ENCODE assay signal across 8 cellular contexts in the genomic region with DNA sequence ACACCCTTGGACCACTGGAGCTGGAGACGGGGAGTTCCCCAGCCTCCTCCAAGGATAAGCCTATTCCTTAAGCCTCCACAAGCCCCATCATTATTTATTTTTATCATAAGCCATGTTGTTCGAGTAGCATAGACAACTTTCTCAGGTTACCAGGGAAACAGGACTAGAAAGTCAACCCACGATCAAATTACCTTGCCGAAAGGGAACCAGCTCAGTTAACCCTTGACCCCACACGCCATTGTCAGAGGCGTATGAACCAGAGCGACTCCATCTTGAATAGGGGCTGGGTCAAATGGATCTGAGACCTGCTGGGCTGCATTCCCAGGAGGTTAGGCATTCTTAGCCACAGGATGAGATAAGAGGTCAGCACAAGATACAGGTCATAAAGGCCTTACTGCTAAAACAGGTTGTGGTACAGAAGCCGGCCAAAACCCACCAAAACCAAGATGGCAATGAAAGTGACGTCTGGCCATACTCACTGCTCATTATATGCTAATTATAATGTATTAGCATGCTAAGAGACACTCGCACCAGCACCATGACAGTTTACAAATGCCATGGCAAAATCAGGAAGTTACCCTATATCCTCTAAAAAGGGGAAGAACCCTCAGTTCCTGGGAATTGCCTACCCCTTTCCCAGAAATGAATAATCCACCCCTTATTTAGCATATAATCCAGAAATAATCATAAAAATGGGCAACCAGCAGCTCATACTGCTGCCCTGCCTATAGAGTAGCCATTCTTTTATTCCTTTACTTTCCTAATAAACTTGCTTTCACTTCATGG. TPM values are rescaled to one million over a fixed set of nuclear protein-coding genes. Genes with fewer than 3 reads are reported as not detected.
A peak's percentile ranks its signal among the peaks of the same experiment; 100 is the strongest.
DNase-seq lines count a peak whose midpoint lies in the region; ATAC-seq, FAIRE-seq and TF ChIP-seq lines count a peak whose summit lies in the region.
"Had no signal": no experiment of that assay in that cellular context is flagged by ENCODE, and none has a peak within 500 bp of the region (broad histone marks: within the 10 kb centered on the region; RNA-seq: fewer than 3 reads in every experiment).

No MANE protein-coding gene starts in this region.

- H3K36me3 Mint-ChIP-seq in brain = no peaks in the 10 kb centered on the region

- H3K9me3 ChIP-seq in lung (ENCODE audit: control insufficient read depth in 2 of 2, insufficient read depth in 1 of 2, low read length in 1 of 2) (peaks cover 0 to 5% of the 10 kb centered on the region in 2 donors), suprapubic skin (no peaks in the 10 kb centered on the region)

- peaks cover 12 to 19% of the 10 kb centered on the region in 2 donors for H3K4me1 ChIP-seq in lung (ENCODE audit: control insufficient read depth in 2 of 2, insufficient read depth in 2 of 2, low read length in 2 of 2)
- H3K4me1 ChIP-seq in suprapubic skin = peaks cover 45% of the 10 kb centered on the region

- H3K36me3 ChIP-seq in lung (ENCODE audit: control insufficient read depth in 2 of 2, insufficient read depth in 2 of 2, low read length in 2 of 2) = no peaks in the 10 kb centered on the region
- H3K36me3 ChIP-seq in suprapubic skin = no peaks in the 10 kb centered on the region

- DNase-seq in MV-4-11 (lab: John Stamatoyannopoulos, UW) = peak; percentile 70
- DNase-seq in lung (ENCODE audit: low spot score) = no peak
- no peak for DNase-seq in suprapubic skin (ENCODE audit: low spot score in 2 of 2)
- DNase-seq in GM12892 (ENCODE audit: insufficient read length) = no peak
- DNase-seq in GOT3 (lab: John Stamatoyannopoulos, UW) = no peak
- no peak for DNase-seq in DMS53 treated with DMSO at 0.1 percent for 48 hours (lab: John Stamatoyannopoulos, UW; ENCODE audit: unreplicated experiment)
- DNase-seq: NCI-H510A treated with DMSO at 0.1 percent for 48 hours had no signal

- no peaks in the 10 kb centered on the region for H3K27me3 Mint-ChIP-seq in brain

- no peak for FAIRE-seq in GM12892 (lab: Jason Lieb, UNC)

- H3K4me3 ChIP-seq in lung (no peak overlapping the region), suprapubic skin (no peak overlapping the region)

- ATAC-seq in lung (ENCODE audit: insufficient read depth, low FRiP score) = no peak

- H3K27ac ChIP-seq in lung (ENCODE audit: low read depth in 1 of 2, low read length in 1 of 2) (peak overlapping the region; percentile 50 to 68), suprapubic skin (peak overlapping the region; percentile 88)

- TF ChIP-seq CTCF in brain (conservative IDR thresholded peaks at IDR 0.05) (no peak), lung (IDR thresholded peaks at IDR 0.05; ENCODE audit: control extremely low read depth, extremely low read depth) (no peak), suprapubic skin (IDR thresholded peaks at IDR 0.05) (no peak)

- no peak for TF ChIP-seq EP300 in suprapubic skin (IDR thresholded peaks at IDR 0.05)

- H3K4me1 Mint-ChIP-seq in brain = peaks cover 71% of the 10 kb centered on the region

- H3K27me3 ChIP-seq in lung (ENCODE audit: control insufficient read depth, insufficient read depth) (no peaks in the 10 kb centered on the region), suprapubic skin (no peaks in the 10 kb centered on the region)

- H3K27ac Mint-ChIP-seq in brain = peak overlapping the region in 3 of 5 experiments; percentile 40 to 96 (median 96)

- 76 to 81% methylated on average over 10 of the region's 10 CpGs for WGBS in lung, 2 donors
- WGBS in suprapubic skin = 64% methylated on average over 8 of the region's 10 CpGs

- peaks cover 0 to 4% (median 3%) of the 10 kb centered on the region in 5 experiments for H3K9me3 Mint-ChIP-seq in brain

- TF ChIP-seq POLR2A in suprapubic skin (IDR thresholded peaks at IDR 0.05) (no peak), GM12892 (IDR thresholded peaks at IDR 0.05; ENCODE audit: low read depth, low read length) (no peak)

- no peak overlapping the region for H3K4me3 Mint-ChIP-seq in brain

RNA-seq across cellular contexts. Expression of a gene that starts 22.4 kb away (rescaled TPM):
- polyA plus RNA-seq in brain (ENCODE audit: insufficient read depth, low read depth, low replicate concordance) (17.9 TPM), lung (1 to 10 TPM; 3.4 to 4.0 TPM)
- total RNA-seq in lung (1 to 10 TPM; 5.7 to 8.8 TPM), suprapubic skin (10 to 100 TPM in 1 of 4 donors, 1 to 10 TPM in 3; 4.3 to 10.7 (median 6.8) TPM)
- polyA plus RNA-seq in GM12892 (2012; ENCODE audit: missing spikeins) = 2.7 TPM
